ENCODE assay signal across 8 cellular contexts in the genomic region with DNA sequence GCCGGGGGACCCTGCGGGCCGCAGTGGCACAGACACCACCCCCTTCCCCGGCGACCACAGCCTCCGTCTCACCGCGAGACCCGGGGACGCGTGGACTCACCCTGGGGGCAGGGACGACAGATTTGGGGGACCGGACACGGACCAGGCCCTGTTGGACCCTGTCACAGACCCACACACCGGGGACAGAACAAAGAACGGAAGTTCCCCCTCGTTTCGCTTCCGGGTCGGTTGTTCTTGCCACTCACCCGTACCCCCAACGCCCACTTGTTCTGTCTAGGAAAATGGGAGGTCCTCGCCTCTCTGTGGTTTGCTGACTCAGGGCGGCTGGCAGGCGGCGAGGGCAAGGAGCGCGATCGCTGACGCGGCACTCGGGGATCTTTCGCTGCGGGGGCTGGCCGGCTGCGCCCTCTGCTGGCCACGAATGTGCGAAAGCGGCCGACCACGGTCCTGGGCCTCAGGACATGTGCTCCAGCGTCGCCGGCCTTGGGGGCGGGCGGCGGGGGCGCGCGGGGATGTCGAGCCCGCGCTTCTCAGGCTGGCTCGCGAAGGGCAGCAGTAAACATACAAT. TPM values are rescaled to one million over a fixed set of nuclear protein-coding genes. Genes with fewer than 3 reads are reported as not detected.
A peak's percentile ranks its signal among the peaks of the same experiment; 100 is the strongest.
DNase-seq lines count a peak whose midpoint lies in the region; ATAC-seq, FAIRE-seq and TF ChIP-seq lines count a peak whose summit lies in the region.

Gene ZNF3 (minus strand): TSS at position 189 of the 568 bp plus-strand sequence. CDS start 4,366 bp downstream, outside the sequence.

- peak; percentile 86 for ATAC-seq in GM18502 (IDR thresholded peaks at IDR 0.05; ENCODE audit: poor library complexity, unreplicated experiment)
- ATAC-seq in HG02970 (IDR thresholded peaks at IDR 0.05; ENCODE audit: low FRiP score, unreplicated experiment) = peak; percentile 80
- peak; percentile 94 to 97 (median 96) for ATAC-seq in psoas muscle

- H3K9me3 ChIP-seq in right atrium auricular region (no peaks in the 10 kb centered on the region), psoas muscle (no peaks in the 10 kb centered on the region)

- 0 to 1% (median 1%) methylated on average over 51 to 55 of the region's 55 CpGs for WGBS in psoas muscle, 3 donors

- peak within 1 kb of the TSS; percentile 81 to 82 for H3K27ac ChIP-seq in right atrium auricular region
- peak within 1 kb of the TSS; percentile 92 for H3K27ac ChIP-seq in psoas muscle

- H3K4me3 ChIP-seq in right atrium auricular region (peak within 1 kb of the TSS; percentile 81 to 100), psoas muscle (peak within 1 kb of the TSS; percentile 94)

- H3K27me3 ChIP-seq in right atrium auricular region (no peaks in the 10 kb centered on the region), psoas muscle (ENCODE audit: insufficient read depth in 3 of 3, low read length in 2 of 3) (no peaks in the 10 kb centered on the region)

- peak; percentile 98 for FAIRE-seq in urothelium cell line (lab: Jason Lieb, UNC)

- DNase-seq in NCI-H187 treated with DMSO at 0.1 percent for 48 hours (lab: John Stamatoyannopoulos, UW) (peak; percentile 97), anterior cingulate cortex (lab: John Stamatoyannopoulos, UW) (peak; percentile 74 to 99 (median 98)), right atrium auricular region (ENCODE audit: low spot score) (peak; percentile 99), psoas muscle (peak; percentile 98 to 99), urothelium cell line (ENCODE audit: low spot score) (peak; percentile 100)

- H3K36me3 ChIP-seq in right atrium auricular region (peaks cover 24% of the 10 kb centered on the region), psoas muscle (ENCODE audit: insufficient read depth in 1 of 2, low read depth in 1 of 2) (peaks cover 3 to 32% of the 10 kb centered on the region in 2 donors)

- peak; percentile 89 to 97 for TF ChIP-seq CTCF in right atrium auricular region (IDR thresholded peaks at IDR 0.05)
- TF ChIP-seq CTCF in psoas muscle (IDR thresholded peaks at IDR 0.05) = peak; percentile 93

- H3K4me1 ChIP-seq in right atrium auricular region = peaks cover 0 to 30% of the 10 kb centered on the region in 2 donors
- H3K4me1 ChIP-seq in psoas muscle = peaks cover 15% of the 10 kb centered on the region

- intact Hi-C loops in T-helper 2 cell treated with Interferon-gamma antibody and Interleukin-4, amounts not matched to agents 100 ng/mL and 5 ng/mL, for 36 hours (cut with micrococcal nuclease) = loop anchor here (1.0 to 10.0 kb wide), 11 partner anchors 19 to 677 kb away; partner anchors contain the start of genes BUD31, FAM200A, MBLAC1 and MEPCE
- intact Hi-C loops in psoas muscle (cut with DNase I) = loop anchor here in 1 of 2 donors (2.0 kb wide), 1 partner anchor 63 kb away; no protein-coding TSS in a partner anchor

RNA-seq across cellular contexts. Expression of gene ZNF3, which starts in this region (rescaled TPM):
- total RNA-seq in T-helper 2 cell treated with Interferon-gamma antibody and Interleukin-4, amounts not matched to agents 100 ng/mL and 5 ng/mL, for 36 hours = 25.3 and 26.7 TPM in 2 replicates
- total RNA-seq in right atrium auricular region = 10 to 100 TPM; 11.8 to 16.1 TPM
- total RNA-seq in psoas muscle = 10 to 100 TPM; 14.6 to 23.8 (median 17.1) TPM
- 10 to 100 TPM; 11.2 to 26.4 (median 15.1) TPM for polyA plus RNA-seq in psoas muscle

Comparison
In these comparisons a context has a peak if more than half of its experiments do, and no peak if none do; other contexts are left out.
1. Peak in every context shown above with its lines: DNase-seq, ATAC-seq, H3K4me3 ChIP-seq and H3K27ac ChIP-seq.